11 cellular contexts compared by ENCODE assay signal in the genomic region with DNA sequence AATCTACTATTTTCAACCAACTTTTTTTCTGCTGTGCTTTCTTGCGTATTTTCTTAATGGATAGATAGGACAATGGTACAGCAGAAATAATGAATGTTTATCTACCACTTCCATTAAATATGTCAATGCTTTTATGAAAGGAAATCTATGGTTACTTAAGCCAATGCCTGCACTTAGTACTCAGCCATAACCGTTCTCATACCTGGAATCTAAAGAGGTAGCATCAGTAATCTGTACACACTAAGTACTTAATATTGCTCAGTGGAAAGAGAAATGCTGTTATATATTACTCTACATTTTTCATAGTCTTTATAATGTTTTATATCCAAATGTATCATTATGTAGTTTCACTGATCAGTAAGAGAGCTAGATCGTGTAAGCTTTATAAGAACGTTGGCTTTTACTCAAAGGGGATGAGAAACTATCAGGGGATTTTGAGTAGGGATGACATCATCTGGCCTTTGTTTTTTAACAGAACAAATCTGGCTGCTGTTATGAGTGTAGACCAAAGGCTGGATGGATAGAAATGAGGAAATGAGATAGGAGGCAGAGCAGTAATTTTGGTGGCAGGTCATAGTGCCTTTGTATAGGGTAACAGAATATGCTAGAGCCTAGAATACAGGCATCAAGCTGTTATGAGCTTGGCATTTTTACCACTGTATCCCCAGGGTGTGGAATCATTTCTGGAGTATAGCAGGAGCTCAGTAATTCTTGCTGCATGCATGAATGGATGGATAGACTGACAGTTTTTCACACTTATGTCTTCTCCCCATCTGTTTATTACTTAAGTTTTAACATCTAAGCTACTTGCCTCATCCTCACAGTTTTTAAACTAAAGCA. TPM values are rescaled to one million over a fixed set of nuclear protein-coding genes. Genes with fewer than 3 reads are reported as not detected.
DNase-seq lines count a peak whose midpoint lies in the region; ATAC-seq and TF ChIP-seq lines count a peak whose summit lies in the region.
"Had no signal": no experiment of that assay in that cellular context is flagged by ENCODE, and none has a peak within 500 bp of the region (broad histone marks: within the 10 kb centered on the region; RNA-seq: fewer than 3 reads in every experiment).

No MANE protein-coding gene starts in this region.

- intact Hi-C loops in heart left ventricle (cut with DNase I) (loop anchor here in 1 of 10 donors (10.0 kb wide), 1 partner anchor 754 kb away; no protein-coding TSS in a partner anchor), colonic mucosa (cut with DNase I) (no loop called here)

- TF ChIP-seq POLR2A in heart left ventricle (IDR thresholded peaks at IDR 0.05) = no peak

- DNase-seq in GM12865 (ENCODE audit: low read depth) (peak; percentile 78), NOMO-1 treated with dmso at 0.1 percent for 144 hours (lab: John Stamatoyannopoulos, UW; ENCODE audit: unreplicated experiment) (peak; percentile 14), BE2C (no peak), NCI-H748 treated with DMSO at 0.1 percent for 48 hours (lab: John Stamatoyannopoulos, UW) (no peak), heart left ventricle (no peak), colonic mucosa (no peak)
- DNase-seq: amniotic stem cell, mesendoderm, NCI-H2171 had no signal

- no peak overlapping the region for H3K9ac ChIP-seq in colonic mucosa (ENCODE audit: low read depth in 2 of 2, low read length in 2 of 2)

- H3K36me3 ChIP-seq in BE2C (no peaks in the 10 kb centered on the region), heart left ventricle (no peaks in the 10 kb centered on the region), colonic mucosa (no peaks in the 10 kb centered on the region)

- TF ChIP-seq CTCF in GM12865 (IDR thresholded peaks at IDR 0.05; ENCODE audit: insufficient read depth, low read depth, low read length, missing control alignments) (no peak), BE2C (IDR thresholded peaks at IDR 0.05; ENCODE audit: low read depth, low read length) (no peak), heart left ventricle (IDR thresholded peaks at IDR 0.05) (no peak), colonic mucosa (IDR thresholded peaks at IDR 0.05) (no peak)

- ATAC-seq in GM19452 (IDR thresholded peaks at IDR 0.05; ENCODE audit: unreplicated experiment) = peak; percentile 99
- peak; percentile 100 for ATAC-seq in HG03025 (IDR thresholded peaks at IDR 0.05; ENCODE audit: low FRiP score, unreplicated experiment)
- no peak for ATAC-seq in heart left ventricle

- H3K4me3 ChIP-seq in GM12865 (ENCODE audit: low read depth, low read length) (no peak overlapping the region; the same call in 1 of the 2 replicates), BE2C (ENCODE audit: low read depth, low read length) (no peak overlapping the region), heart left ventricle (no peak overlapping the region), colonic mucosa (no peak overlapping the region)

- H3K4me1 ChIP-seq in BE2C (no peaks in the 10 kb centered on the region), heart left ventricle (no peaks in the 10 kb centered on the region), colonic mucosa (no peaks in the 10 kb centered on the region)

- 63 to 74% (median 71%) methylated on average over 4 of the region's 4 CpGs for WGBS in heart left ventricle, 4 donors

- no peaks in the 10 kb centered on the region for H3K9me3 ChIP-seq in BE2C
- peaks cover 0 to 11% (median 0%) of the 10 kb centered on the region in 12 donors for H3K9me3 ChIP-seq in heart left ventricle
- no peaks in the 10 kb centered on the region for H3K9me3 ChIP-seq in colonic mucosa

- H3K27ac ChIP-seq in heart left ventricle = no peak overlapping the region
- no peak overlapping the region for H3K27ac ChIP-seq in colonic mucosa

- H3K27me3 ChIP-seq in BE2C (no peaks in the 10 kb centered on the region), heart left ventricle (no peaks in the 10 kb centered on the region), colonic mucosa (no peaks in the 10 kb centered on the region)

RNA-seq across cellular contexts. Expression of gene ALG10B, which starts 34.0 kb away (rescaled TPM):
- polyA plus RNA-seq in BE2C (2012; ENCODE audit: insufficient read depth, insufficient read length, low read depth) = 1.7 TPM
- total RNA-seq in heart left ventricle = 1 to 10 TPM; 2.0 to 8.0 (median 5.4) TPM
- 1 to 10 TPM; 1.2 to 2.6 TPM for polyA plus RNA-seq in heart left ventricle
- total RNA-seq in colonic mucosa = 1 to 10 TPM; 3.6 to 5.6 TPM

Comparison
In these comparisons a context has a peak if more than half of its experiments do, and no peak if none do; other contexts are left out.
1. DNase-seq: peak in GM12865 (single experiment) and NOMO-1 treated with dmso at 0.1 percent for 144 hours (single experiment); none in BE2C (single experiment), NCI-H748 treated with DMSO at 0.1 percent for 48 hours (single experiment), heart left ventricle (0 of 5) and colonic mucosa (single experiment).
2. ATAC-seq: peak in GM19452 (single experiment) and HG03025 (single experiment); none in heart left ventricle (0 of 4).